In the genomic region with DNA sequence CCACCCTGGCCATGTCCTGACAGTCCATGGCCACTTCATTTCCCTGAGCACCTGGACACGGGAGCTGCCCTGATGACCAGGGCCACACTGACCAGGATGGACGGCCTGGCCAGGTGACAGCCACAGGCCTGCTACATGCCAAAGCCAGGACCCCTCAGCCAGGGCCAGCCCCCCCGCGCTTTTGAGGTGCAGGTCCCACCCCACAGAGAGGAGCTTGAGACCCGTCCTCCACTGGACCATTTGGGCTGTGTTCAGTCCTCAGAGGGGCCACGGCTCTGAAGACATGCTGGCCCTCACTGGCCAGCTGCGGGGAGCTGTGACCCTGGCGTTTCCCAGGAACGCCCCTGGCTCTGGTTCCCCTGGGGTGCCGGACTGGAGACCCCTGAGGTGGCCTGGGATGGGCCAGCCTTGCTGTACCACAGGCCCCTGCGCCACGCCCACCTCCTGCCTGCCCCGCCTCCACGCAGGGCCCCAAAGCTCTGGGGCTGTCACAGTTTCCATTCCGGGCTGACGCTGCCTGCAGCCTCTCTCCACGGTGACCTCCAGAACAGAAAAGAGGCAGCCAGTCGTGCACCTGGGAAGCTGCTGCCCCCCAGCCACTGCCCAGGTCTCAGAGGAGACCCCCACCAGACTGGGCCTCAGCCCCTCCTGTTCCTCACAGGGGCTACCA, we compare ENCODE assay signal across 16 cellular contexts. TPM values are rescaled to one million over a fixed set of nuclear protein-coding genes. Genes with fewer than 3 reads are reported as not detected.
DNase-seq lines count a peak whose midpoint lies in the region; ATAC-seq and TF ChIP-seq lines count a peak whose summit lies in the region.
"Had no signal": no experiment of that assay in that cellular context is flagged by ENCODE, and none has a peak within 500 bp of the region (broad histone marks: within the 10 kb centered on the region; RNA-seq: fewer than 3 reads in every experiment).

No MANE protein-coding gene starts in this region.

- TF ChIP-seq CTCF in GM20000 (IDR thresholded peaks at IDR 0.05; ENCODE audit: extremely low read depth, missing control alignments), result no peak

- no peak overlapping the region for H3K27ac ChIP-seq in naive thymus-derived CD4-positive, alpha-beta T cell (ENCODE audit: low read depth, low read length)
- H3K27ac ChIP-seq: sigmoid colon, SJCRH30, upper lobe of left lung had no signal

- H3K27me3 ChIP-seq in naive thymus-derived CD4-positive, alpha-beta T cell (ENCODE audit: control insufficient read depth in 2 of 2, insufficient read depth in 2 of 2, low read length in 2 of 2), result no peaks in the 10 kb centered on the region
- H3K27me3 ChIP-seq: SJCRH30 had no signal

- no peak overlapping the region for H3K4me3 Mint-ChIP-seq in activated T-cell treated with anti-CD3 and anti-CD28 coated beads, Interleukin-2, amount 50 U/mL, for 24 hours
- peak overlapping the region; percentile 15 for H3K4me3 Mint-ChIP-seq in activated CD8-positive, alpha-beta T cell treated with anti-CD3 and anti-CD28 coated beads, Interleukin-2, amount 10 ng/mL, durations not matched to agents 7 days and 5 days
- peak overlapping the region in 6 of 10 donors; percentile 41 to 85 (median 58) for H3K4me3 Mint-ChIP-seq in naive thymus-derived CD8-positive, alpha-beta T cell
- peak overlapping the region in 5 of 10 donors; percentile 40 to 86 (median 58) for H3K4me3 Mint-ChIP-seq in naive thymus-derived CD4-positive, alpha-beta T cell

- no peaks in the 10 kb centered on the region for H3K36me3 ChIP-seq in naive thymus-derived CD4-positive, alpha-beta T cell (ENCODE audit: control insufficient read depth in 2 of 3, insufficient read depth in 3 of 3, low read length in 3 of 3)
- H3K36me3 ChIP-seq: sigmoid colon, SJCRH30 had no signal

- no peak overlapping the region for H3K27ac Mint-ChIP-seq in activated T-cell treated with anti-CD3 and anti-CD28 coated beads, Interleukin-2, amount 50 U/mL, for 24 hours
- H3K27ac Mint-ChIP-seq in activated CD8-positive, alpha-beta T cell treated with anti-CD3 and anti-CD28 coated beads, Interleukin-2, amount 10 ng/mL, durations not matched to agents 7 days and 5 days, result no peak overlapping the region
- H3K27ac Mint-ChIP-seq in naive thymus-derived CD8-positive, alpha-beta T cell, result peak overlapping the region in 2 of 10 donors; percentile 15 to 52
- no peak overlapping the region for H3K27ac Mint-ChIP-seq in naive thymus-derived CD4-positive, alpha-beta T cell

- ATAC-seq in activated CD8-positive, alpha-beta T cell treated with anti-CD3 and anti-CD28 coated beads, Interleukin-2, amount 10 ng/mL, durations not matched to agents 7 days and 5 days, result no peak
- ATAC-seq in naive thymus-derived CD8-positive, alpha-beta T cell, result no peak
- ATAC-seq in naive thymus-derived CD4-positive, alpha-beta T cell, result no peak
- no peak for ATAC-seq in HG03095 (IDR thresholded peaks at IDR 0.05; ENCODE audit: unreplicated experiment)
- ATAC-seq: HCT116 had no signal

- no peak overlapping the region for H3K4me3 ChIP-seq in naive thymus-derived CD4-positive, alpha-beta T cell (ENCODE audit: low read length)
- H3K4me3 ChIP-seq: lung, sigmoid colon, SJCRH30, upper lobe of left lung had no signal

- CTCF ChIA-PET in activated CD8-positive, alpha-beta T cell treated with anti-CD3 and anti-CD28 coated beads, Interleukin-2, amount 10 ng/mL, durations not matched to agents 7 days and 5 days (lab: Charles Lee), result interaction anchor here (0.6 to 7.3 kb wide), 10 partner anchors 17 to 321 kb away, joined by 3 to 86 read pairs (median 4); a partner anchor contains a TSS
- CTCF ChIA-PET in naive thymus-derived CD4-positive, alpha-beta T cell (lab: Charles Lee), result interaction anchor here (0.7 to 4.3 kb wide), 8 partner anchors 28 to 177 kb away, joined by 3 to 41 read pairs (median 6); a partner anchor contains a TSS

- peaks cover 29% of the 10 kb centered on the region for H3K27me3 Mint-ChIP-seq in activated T-cell treated with anti-CD3 and anti-CD28 coated beads, Interleukin-2, amount 50 U/mL, for 24 hours
- H3K27me3 Mint-ChIP-seq in activated CD8-positive, alpha-beta T cell treated with anti-CD3 and anti-CD28 coated beads, Interleukin-2, amount 10 ng/mL, durations not matched to agents 7 days and 5 days (ENCODE audit: low read depth), result peaks cover 23% of the 10 kb centered on the region
- peaks cover 4 to 9% (median 5%) of the 10 kb centered on the region in 5 donors for H3K27me3 Mint-ChIP-seq in naive thymus-derived CD8-positive, alpha-beta T cell
- H3K27me3 Mint-ChIP-seq in naive thymus-derived CD4-positive, alpha-beta T cell, result peaks cover 0 to 27% (median 19%) of the 10 kb centered on the region in 5 donors

- no peaks in the 10 kb centered on the region for H3K36me3 Mint-ChIP-seq in activated T-cell treated with anti-CD3 and anti-CD28 coated beads, Interleukin-2, amount 50 U/mL, for 24 hours (ENCODE audit: low read depth)
- no peaks in the 10 kb centered on the region for H3K36me3 Mint-ChIP-seq in activated CD8-positive, alpha-beta T cell treated with anti-CD3 and anti-CD28 coated beads, Interleukin-2, amount 10 ng/mL, durations not matched to agents 7 days and 5 days (ENCODE audit: low read depth)
- H3K36me3 Mint-ChIP-seq in naive thymus-derived CD8-positive, alpha-beta T cell, result peaks cover 0 to 2% (median 0%) of the 10 kb centered on the region in 3 donors
- no peaks in the 10 kb centered on the region for H3K36me3 Mint-ChIP-seq in naive thymus-derived CD4-positive, alpha-beta T cell

- peaks cover 26% of the 10 kb centered on the region for H3K4me1 Mint-ChIP-seq in activated T-cell treated with anti-CD3 and anti-CD28 coated beads, Interleukin-2, amount 50 U/mL, for 24 hours (ENCODE audit: low read depth)
- peaks cover 25% of the 10 kb centered on the region for H3K4me1 Mint-ChIP-seq in activated CD8-positive, alpha-beta T cell treated with anti-CD3 and anti-CD28 coated beads, Interleukin-2, amount 10 ng/mL, durations not matched to agents 7 days and 5 days (ENCODE audit: low read depth)
- H3K4me1 Mint-ChIP-seq in naive thymus-derived CD8-positive, alpha-beta T cell, result peaks cover 7 to 32% (median 22%) of the 10 kb centered on the region in 4 donors
- H3K4me1 Mint-ChIP-seq in naive thymus-derived CD4-positive, alpha-beta T cell, result peaks cover 6 to 19% (median 14%) of the 10 kb centered on the region in 7 donors

- H3K9me3 ChIP-seq in naive thymus-derived CD4-positive, alpha-beta T cell (ENCODE audit: control insufficient read depth in 2 of 3, low read length in 3 of 3), result no peaks in the 10 kb centered on the region
- H3K9me3 ChIP-seq: sigmoid colon, SJCRH30, upper lobe of left lung had no signal

- POLR2A ChIA-PET in activated CD8-positive, alpha-beta T cell treated with anti-CD3 and anti-CD28 coated beads, Interleukin-2, amount 10 ng/mL, durations not matched to agents 7 days and 5 days (lab: Charles Lee), result interaction anchor here (0.5 to 3.0 kb wide), 3 partner anchors 21 to 139 kb away, joined by 3 to 24 read pairs (median 3); a partner anchor contains a TSS
- POLR2A ChIA-PET in naive thymus-derived CD8-positive, alpha-beta T cell (lab: Charles Lee), result interaction anchor here (1.3 to 10.3 kb wide), 4 partner anchors 30 to 174 kb away, joined by 3 to 109 read pairs (median 15); a partner anchor contains a TSS
- POLR2A ChIA-PET in naive thymus-derived CD4-positive, alpha-beta T cell (lab: Charles Lee), result interaction anchor here (0.7 to 7.7 kb wide), 7 partner anchors 29 to 217 kb away, joined by 3 to 68 read pairs (median 5); a partner anchor contains a TSS

- H3K4me1 ChIP-seq in naive thymus-derived CD4-positive, alpha-beta T cell (ENCODE audit: control insufficient read depth in 2 of 2, insufficient read depth in 2 of 2, low read length in 2 of 2), result peaks cover 19 to 37% of the 10 kb centered on the region in 2 donors

- DNase-seq in activated T-cell treated with anti-CD3 and anti-CD28 coated beads, Interleukin-2, amount 50 U/mL, for 1 hour, result peak; percentile 29
- no peak for DNase-seq in activated T-cell treated with anti-CD3 and anti-CD28 coated beads, Interleukin-2, amount 50 U/mL, for 24 hours
- DNase-seq in GM20000 (ENCODE audit: low spot score) (peak; percentile 46), SKM-1 (lab: John Stamatoyannopoulos, UW; ENCODE audit: unreplicated experiment) (no peak)
- DNase-seq in activated CD8-positive, alpha-beta T cell treated with anti-CD3 and anti-CD28 coated beads, Interleukin-2, amount 10 ng/mL, durations not matched to agents 7 days and 5 days, result no peak
- DNase-seq in naive thymus-derived CD8-positive, alpha-beta T cell, result no peak
- DNase-seq in naive thymus-derived CD4-positive, alpha-beta T cell, result no peak
- DNase-seq: activated CD8-positive, alpha-beta memory T cell treated with anti-CD3 and anti-CD28 coated beads, Interleukin-2, amount 50 U/mL, for 4 hours; foreskin fibroblast; NCI-H2171 treated with DMSO at 0.1 percent for 48 hours; sigmoid colon had no signal

- intact Hi-C loops in naive thymus-derived CD4-positive, alpha-beta T cell (cut with micrococcal nuclease), result loop anchor here (5.0 to 10.0 kb wide), 3 partner anchors 187 to 317 kb away; a partner anchor contains a TSS

- no peaks in the 10 kb centered on the region for H3K9me3 Mint-ChIP-seq in activated T-cell treated with anti-CD3 and anti-CD28 coated beads, Interleukin-2, amount 50 U/mL, for 24 hours
- H3K9me3 Mint-ChIP-seq in activated CD8-positive, alpha-beta T cell treated with anti-CD3 and anti-CD28 coated beads, Interleukin-2, amount 10 ng/mL, durations not matched to agents 7 days and 5 days (ENCODE audit: insufficient read depth), result no peaks in the 10 kb centered on the region
- no peaks in the 10 kb centered on the region for H3K9me3 Mint-ChIP-seq in naive thymus-derived CD8-positive, alpha-beta T cell
- H3K9me3 Mint-ChIP-seq in naive thymus-derived CD4-positive, alpha-beta T cell, result peaks cover 0 to 2% (median 0%) of the 10 kb centered on the region in 11 donors

RNA-seq across cellular contexts. Expression of a gene that starts 18.2 kb away (rescaled TPM):
- total RNA-seq in activated CD8-positive, alpha-beta T cell treated with anti-CD3 and anti-CD28 coated beads, Interleukin-2, amount 10 ng/mL, durations not matched to agents 7 days and 5 days, result 10 to 100 TPM; 13.9 to 15.0 TPM
- 1 to 10 TPM; 8.2 to 9.7 TPM for total RNA-seq in naive thymus-derived CD8-positive, alpha-beta T cell
- polyA plus RNA-seq in naive thymus-derived CD8-positive, alpha-beta T cell, result 10 to 100 TPM in 2 of 3 donors, 1 to 10 TPM in 1; 9.6 to 20.4 (median 14.8) TPM
- total RNA-seq in naive thymus-derived CD4-positive, alpha-beta T cell, result 10 to 100 TPM in 3 of 5 experiments, 1 to 10 TPM in 2; 7.2 to 16.6 (median 10.9) TPM
- polyA plus RNA-seq in naive thymus-derived CD4-positive, alpha-beta T cell, result 1 to 10 TPM; 4.5 to 4.6 TPM

RNA-seq across cellular contexts. Expression of a gene that starts 23.1 kb away (rescaled TPM):
- 100 to 1,000 TPM; 278 to 289 TPM for total RNA-seq in activated CD8-positive, alpha-beta T cell treated with anti-CD3 and anti-CD28 coated beads, Interleukin-2, amount 10 ng/mL, durations not matched to agents 7 days and 5 days
- total RNA-seq in naive thymus-derived CD8-positive, alpha-beta T cell, result 100 to 1,000 TPM; 120 to 124 TPM
- polyA plus RNA-seq in naive thymus-derived CD8-positive, alpha-beta T cell, result 100 to 1,000 TPM; 160 to 173 (median 166) TPM
- 100 to 1,000 TPM in 2 of 5 experiments, 10 to 100 TPM in 3; 61.4 to 272 (median 90.3) TPM for total RNA-seq in naive thymus-derived CD4-positive, alpha-beta T cell
- 100 to 1,000 TPM; 179 to 214 TPM for polyA plus RNA-seq in naive thymus-derived CD4-positive, alpha-beta T cell

RNA-seq across cellular contexts. Expression of a gene that starts 28.6 kb away (rescaled TPM):
- 10 to 100 TPM; 27.1 to 29.8 TPM for total RNA-seq in activated CD8-positive, alpha-beta T cell treated with anti-CD3 and anti-CD28 coated beads, Interleukin-2, amount 10 ng/mL, durations not matched to agents 7 days and 5 days
- total RNA-seq in naive thymus-derived CD8-positive, alpha-beta T cell, result 10 to 100 TPM; 46.0 to 49.2 TPM
- 10 to 100 TPM; 22.2 to 44.6 (median 32.4) TPM for polyA plus RNA-seq in naive thymus-derived CD8-positive, alpha-beta T cell
- total RNA-seq in naive thymus-derived CD4-positive, alpha-beta T cell, result 10 to 100 TPM; 26.2 to 44.3 (median 40.4) TPM
- 10 to 100 TPM; 31.4 to 37.8 TPM for polyA plus RNA-seq in naive thymus-derived CD4-positive, alpha-beta T cell

RNA-seq across cellular contexts. Expression of a gene that starts 29.2 kb away (rescaled TPM):
- 10 to 100 TPM; 34.1 to 36.7 TPM for total RNA-seq in activated CD8-positive, alpha-beta T cell treated with anti-CD3 and anti-CD28 coated beads, Interleukin-2, amount 10 ng/mL, durations not matched to agents 7 days and 5 days
- total RNA-seq in naive thymus-derived CD8-positive, alpha-beta T cell, result 10 to 100 TPM; 46.5 to 51.0 TPM
- polyA plus RNA-seq in naive thymus-derived CD8-positive, alpha-beta T cell, result 10 to 100 TPM; 27.0 to 58.2 (median 27.9) TPM
- total RNA-seq in naive thymus-derived CD4-positive, alpha-beta T cell, result 100 to 1,000 TPM in 1 of 5 experiments, 10 to 100 TPM in 4; 44.5 to 117 (median 54.2) TPM
- polyA plus RNA-seq in naive thymus-derived CD4-positive, alpha-beta T cell, result 10 to 100 TPM; 33.0 to 71.8 TPM

RNA-seq across cellular contexts. Expression of a gene that starts 53.1 kb away (rescaled TPM):
- total RNA-seq in activated CD8-positive, alpha-beta T cell treated with anti-CD3 and anti-CD28 coated beads, Interleukin-2, amount 10 ng/mL, durations not matched to agents 7 days and 5 days, result 10 to 100 TPM; 52.1 to 63.2 TPM
- total RNA-seq in naive thymus-derived CD8-positive, alpha-beta T cell, result 10 to 100 TPM; 57.0 to 65.6 TPM
- polyA plus RNA-seq in naive thymus-derived CD8-positive, alpha-beta T cell, result 10 to 100 TPM in 2 of 3 donors, 1 to 10 TPM in 1; 7.2 to 20.7 (median 12.8) TPM
- 10 to 100 TPM; 37.8 to 59.2 (median 52.9) TPM for total RNA-seq in naive thymus-derived CD4-positive, alpha-beta T cell
- polyA plus RNA-seq in naive thymus-derived CD4-positive, alpha-beta T cell, result 10 to 100 TPM in 1 of 2 donors, 1 to 10 TPM in 1; 8.1 to 17.8 TPM

Comparison
In these comparisons a context has a peak if more than half of its experiments do, and no peak if none do; other contexts are left out.
1. DNase-seq: peak in activated T-cell treated with anti-CD3 and anti-CD28 coated beads, Interleukin-2, amount 50 U/mL, for 1 hour (single experiment) and GM20000 (single experiment); none in activated T-cell treated with anti-CD3 and anti-CD28 coated beads, Interleukin-2, amount 50 U/mL, for 24 hours (single experiment), activated CD8-positive, alpha-beta T cell treated with anti-CD3 and anti-CD28 coated beads, Interleukin-2, amount 10 ng/mL, durations not matched to agents 7 days and 5 days (single experiment), naive thymus-derived CD8-positive, alpha-beta T cell (0 of 10), SKM-1 (single experiment) and naive thymus-derived CD4-positive, alpha-beta T cell (0 of 9).